6 cellular contexts compared by ENCODE assay signal in the genomic region with DNA sequence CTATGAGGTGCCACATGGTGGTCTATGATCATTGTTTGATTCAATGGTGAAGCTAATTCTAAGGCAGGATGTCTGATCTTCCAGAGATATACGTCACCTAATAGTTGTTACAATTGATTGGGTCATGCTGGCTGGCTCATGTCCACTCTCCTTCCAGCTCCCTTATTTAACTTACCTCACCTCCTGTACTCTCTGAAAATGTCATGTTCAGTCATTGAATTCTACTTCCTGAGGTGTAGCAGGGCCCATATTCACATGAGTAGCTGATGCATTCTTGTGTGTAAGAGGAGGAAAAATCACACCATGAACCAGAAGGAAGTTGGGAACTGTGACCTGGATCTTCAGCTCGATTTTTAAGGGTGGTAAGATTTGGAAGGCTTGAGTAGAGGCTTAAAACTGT.
"Had no signal": no experiment of that assay in that cellular context is flagged by ENCODE, and none has a peak within 500 bp of the region (broad histone marks: within the 10 kb centered on the region; RNA-seq: fewer than 3 reads in every experiment).

No MANE protein-coding gene starts in this region.

- H3K4me3 ChIP-seq: K562 had no signal

- DNase-seq: IMR-90, KBM-7, KG1 had no signal

- ATAC-seq: K562 had no signal

- H3K27ac ChIP-seq: HL-60 had no signal

- FAIRE-seq: HTR-8/SVneo, K562 had no signal
